Comparison of ENCODE assay signal across 22 cellular contexts in genomic region chr7:34709771-34710170, GRCh38. TPM values are rescaled to one million over a fixed set of nuclear protein-coding genes. Genes with fewer than 3 reads are reported as not detected.
A peak's percentile ranks its signal among the peaks of the same experiment; 100 is the strongest.
DNase-seq lines count a peak whose midpoint lies in the region; ATAC-seq and TF ChIP-seq lines count a peak whose summit lies in the region.
"Had no signal": no experiment of that assay in that cellular context is flagged by ENCODE, and none has a peak within 500 bp of the region (broad histone marks: within the 10 kb centered on the region; RNA-seq: fewer than 3 reads in every experiment).

No MANE protein-coding gene starts in this region.

- no peaks in the 10 kb centered on the region for H3K27me3 ChIP-seq in WERI-Rb-1 (ENCODE audit: insufficient read depth, low read depth, severe bottlenecking)
- H3K27me3 ChIP-seq: BE2C; BLaER1 treated with 17β-estradiol and CSF1 and Interleukin-3, amounts not matched to agents 10 nM and 100 nM had no signal

- no peak for ATAC-seq in GM21576 (IDR thresholded peaks at IDR 0.05; ENCODE audit: unreplicated experiment)
- no peak for ATAC-seq in HG03521 (IDR thresholded peaks at IDR 0.05; ENCODE audit: unreplicated experiment)
- ATAC-seq: A549, GM12878, GM23338 had no signal

- peak; percentile 60 for DNase-seq in DMS 273 (lab: John Stamatoyannopoulos, UW; ENCODE audit: unreplicated experiment)
- DNase-seq in G401 (ENCODE audit: low spot score): peak; percentile 88
- DNase-seq in WERI-Rb-1: no peak
- DNase-seq in SIG-M5 (lab: John Stamatoyannopoulos, UW): no peak
- DNase-seq: 8988T; ACHN; AML-193; BE2C; CD4-positive, alpha-beta T cell; CD8-positive, alpha-beta memory T cell; DMS153; DND-41; GDM1; HFFc6 had no signal

- no peaks in the 10 kb centered on the region for H3K36me3 ChIP-seq in WERI-Rb-1
- H3K36me3 ChIP-seq: BE2C; BLaER1 treated with 17β-estradiol and CSF1 and Interleukin-3, amounts not matched to agents 10 nM and 100 nM; HAP-1 had no signal

- H3K4me3 ChIP-seq in WERI-Rb-1 (ENCODE audit: low read depth, low read length): no peak overlapping the region
- H3K4me3 ChIP-seq: A549; BLaER1 treated with 17β-estradiol and CSF1 and Interleukin-3, amounts not matched to agents 10 nM and 100 nM; GM12878; GM23338; HAP-1 had no signal

- no peak for TF ChIP-seq CTCF in WERI-Rb-1 (IDR thresholded peaks at IDR 0.05; ENCODE audit: low read depth, low read length)

- H3K27ac ChIP-seq in WERI-Rb-1: peak overlapping the region; percentile 27; the same call in 1 of the 2 replicates
- H3K27ac ChIP-seq: A549; BLaER1 treated with 17β-estradiol and CSF1 and Interleukin-3, amounts not matched to agents 10 nM and 100 nM had no signal

- in situ Hi-C loops in G401 (cut with HindIII; ENCODE audit: low sequenced_read_pairs): no loop called here

- H3K9me3 ChIP-seq in WERI-Rb-1 (ENCODE audit: severe bottlenecking): no peaks in the 10 kb centered on the region
- H3K9me3 ChIP-seq: A549; BE2C; BLaER1 treated with 17β-estradiol and CSF1 and Interleukin-3, amounts not matched to agents 10 nM and 100 nM; HAP-1 had no signal

RNA-seq across cellular contexts. Expression of gene NPSR1, which starts 51.8 kb away (rescaled TPM):
- total RNA-seq in G401 (2014; rRNA removed; shearing (Covaris generic)): not detected in 2 replicates
- total RNA-seq: CD4-positive, alpha-beta T cell; CD8-positive, alpha-beta memory T cell; GM12878; GM23338; H4; HFFc6 had no signal

Comparison
In these comparisons a context has a peak if more than half of its experiments do, and no peak if none do; other contexts are left out.
1. DNase-seq: peak in DMS 273 (single experiment) and G401 (single experiment); none in WERI-Rb-1 (single experiment) and SIG-M5 (single experiment).